ENCODE assay signal across 8 cellular contexts in the genomic region with DNA sequence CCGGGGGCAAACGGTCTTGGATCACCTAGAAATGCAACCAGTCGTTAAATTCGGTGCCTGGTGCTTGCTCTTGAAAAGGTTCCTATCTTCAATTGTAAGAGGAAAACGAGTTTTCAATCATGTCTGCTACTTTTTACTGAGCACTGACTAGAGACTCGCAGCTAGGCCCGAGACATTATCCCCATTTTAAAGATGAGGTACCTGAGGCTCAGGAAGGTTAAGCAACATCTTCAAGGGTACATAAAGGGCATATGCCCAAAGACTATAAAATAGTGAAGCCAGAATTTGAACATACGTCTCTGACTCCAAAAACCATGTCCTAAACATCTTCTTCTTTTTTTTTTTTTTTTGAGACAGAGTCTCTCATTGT. TPM values are rescaled to one million over a fixed set of nuclear protein-coding genes. Genes with fewer than 3 reads are reported as not detected.
DNase-seq lines count a peak whose midpoint lies in the region; ATAC-seq, FAIRE-seq and TF ChIP-seq lines count a peak whose summit lies in the region.

No MANE protein-coding gene starts in this region.

- H3K4me1 Mint-ChIP-seq in CD4-positive, alpha-beta T cell (ENCODE audit: low read depth), result peaks cover 37% of the 10 kb centered on the region

- no peak for TF ChIP-seq POLR2A in GM12891 (IDR thresholded peaks at IDR 0.05; ENCODE audit: low read depth, low read length)

- H2BK5ac ChIP-seq in neuronal stem cell (ENCODE audit: low read length), result no peak overlapping the region

- H3K79me2 ChIP-seq in OCI-LY1 (ENCODE audit: insufficient read depth, low read length), result peaks cover 39% of the 10 kb centered on the region

- intact Hi-C loops in CD4-positive, alpha-beta T cell (cut with DNase I, micrococcal nuclease), result loop anchor here (1.0 to 10.0 kb wide), 8 partner anchors 14 to 812 kb away; partner anchors contain the start of genes FBXO7 (in 2 of the 2), RFPL2 (in 1 of the 2), RTCB (in 1 of the 2) and YWHAH (in 1 of the 2)

- H4K8ac ChIP-seq in neuronal stem cell (ENCODE audit: low read depth, low read length), result peak overlapping the region; percentile 24

- H3K4me2 ChIP-seq in OCI-LY1 (ENCODE audit: low read length) (peak overlapping the region; percentile 93), neuronal stem cell (ENCODE audit: insufficient read depth, low read length, poor library complexity, severe bottlenecking) (peak overlapping the region; percentile 63)

- no peak overlapping the region for H2BK15ac ChIP-seq in neuronal stem cell (ENCODE audit: low read length)

- DNase-seq in CD4-positive, alpha-beta T cell, result no peak
- DNase-seq in neuronal stem cell (ENCODE audit: low spot score) (no peak), GM12891 (ENCODE audit: insufficient read length, low spot score) (no peak), NCI-H446 treated with DMSO at 0.1 percent for 48 hours (lab: John Stamatoyannopoulos, UW) (no peak), NCI-H510A (lab: John Stamatoyannopoulos, UW) (no peak), NCI-H345 treated with DMSO at 0.1 percent for 48 hours (lab: John Stamatoyannopoulos, UW; ENCODE audit: unreplicated experiment) (no peak)

- no peak overlapping the region for H2AFZ ChIP-seq in OCI-LY1 (ENCODE audit: low read length)
- H2AFZ ChIP-seq in neuronal stem cell (ENCODE audit: low read length), result peak overlapping the region; percentile 94

- H3K4me3 ChIP-seq in OCI-LY1 (ENCODE audit: low read depth, low read length, poor library complexity, severe bottlenecking) (peak overlapping the region; percentile 84), endocrine pancreas (ENCODE audit: control insufficient read depth, insufficient read depth, low read length) (peak overlapping the region; percentile 95), neuronal stem cell (ENCODE audit: low read length in 2 of 2) (peak overlapping the region in 1 of 2 donors; percentile 67)

- H3K18ac ChIP-seq in neuronal stem cell (ENCODE audit: low read length), result peak overlapping the region; percentile 84

- no peak overlapping the region for H2BK12ac ChIP-seq in neuronal stem cell (ENCODE audit: low read length)

- H3K36me3 ChIP-seq in OCI-LY1 (ENCODE audit: insufficient read depth, low read length) (no peaks in the 10 kb centered on the region; the same call in 1 of the 2 replicates), endocrine pancreas (ENCODE audit: control insufficient read depth, insufficient read depth, low read length) (no peaks in the 10 kb centered on the region), neuronal stem cell (replicated peaks in 1 of 2; ENCODE audit: control insufficient read depth in 2 of 2, insufficient read depth in 2 of 2, low read length in 2 of 2) (no peaks in the 10 kb centered on the region)

- H2BK120ac ChIP-seq in neuronal stem cell (ENCODE audit: low read depth, low read length), result no peak overlapping the region

- peak overlapping the region; percentile 62 for H3K27ac ChIP-seq in CD4-positive, alpha-beta T cell (ENCODE audit: low read depth, low read length)
- H3K27ac ChIP-seq in OCI-LY1 (ENCODE audit: low read depth, low read length, poor library complexity, severe bottlenecking) (peak overlapping the region; percentile 82), neuronal stem cell (replicated peaks; ENCODE audit: low read length) (no peak overlapping the region)

- FAIRE-seq in GM12891 (lab: Jason Lieb, UNC), result no peak

- no peak overlapping the region for H3K23ac ChIP-seq in neuronal stem cell (ENCODE audit: low read depth, low read length, poor library complexity)

- H4K20me1 ChIP-seq in OCI-LY1 (ENCODE audit: insufficient read depth, low read length), result no peaks in the 10 kb centered on the region

- CTCF ChIA-PET in CD4-positive, alpha-beta T cell (lab: Charles Lee), result interaction anchor here (0.6 to 2.5 kb wide), 3 partner anchors 14 to 308 kb away, joined by 3 to 7 read pairs (median 6); no protein-coding TSS in a partner anchor

- no CpG with 5 or more reads among the region's 8 CpGs for WGBS in neuronal stem cell (ENCODE audit: extremely low coverage in 2 of 2, insufficient read length in 2 of 2, insufficient replicate concordance in 1 of 2), 2 donors

- no peak for ATAC-seq in CD4-positive, alpha-beta T cell (ENCODE audit: poor library complexity)

- H3K4ac ChIP-seq in neuronal stem cell (ENCODE audit: low read length), result no peak overlapping the region

- peak overlapping the region; percentile 99 for H3K4me3 Mint-ChIP-seq in CD4-positive, alpha-beta T cell

- TF ChIP-seq CTCF in CD4-positive, alpha-beta T cell (IDR thresholded peaks at IDR 0.05), result no peak
- TF ChIP-seq CTCF in OCI-LY1 (IDR thresholded peaks at IDR 0.05; ENCODE audit: low read length), result no peak

- no peaks in the 10 kb centered on the region for H3K27me3 Mint-ChIP-seq in CD4-positive, alpha-beta T cell

- H3K36me3 Mint-ChIP-seq in CD4-positive, alpha-beta T cell (ENCODE audit: low read depth), result peaks cover 24% of the 10 kb centered on the region

- POLR2A ChIA-PET in CD4-positive, alpha-beta T cell (lab: Charles Lee), result interaction anchor here (0.7 to 2.6 kb wide), 20 partner anchors 9 to 373 kb away, joined by 3 to 75 read pairs (median 6); partner anchors contain the start of genes DEPDC5, PATZ1, PIK3IP1 and SFI1

- H3K9me3 ChIP-seq in CD4-positive, alpha-beta T cell (ENCODE audit: control insufficient read depth, low read length), result no peaks in the 10 kb centered on the region
- H3K9me3 ChIP-seq in OCI-LY1 (ENCODE audit: low read length) (no peaks in the 10 kb centered on the region), endocrine pancreas (ENCODE audit: control insufficient read depth, low read length) (no peaks in the 10 kb centered on the region), neuronal stem cell (replicated peaks in 1 of 2; ENCODE audit: control insufficient read depth in 2 of 2, insufficient read depth in 1 of 2, low read depth in 1 of 2, low read length in 2 of 2) (no peaks in the 10 kb centered on the region)

- H3K9ac ChIP-seq in OCI-LY1 (ENCODE audit: low read length), result peak overlapping the region; percentile 73
- peak overlapping the region; percentile 97 for H3K9ac ChIP-seq in endocrine pancreas (ENCODE audit: control insufficient read depth, insufficient read depth, low read length)
- H3K9ac ChIP-seq in neuronal stem cell (ENCODE audit: low read depth, low read length, poor library complexity), result no peak overlapping the region

- no peaks in the 10 kb centered on the region for H3K9me3 Mint-ChIP-seq in CD4-positive, alpha-beta T cell

- H3K9me2 ChIP-seq in OCI-LY1 (ENCODE audit: low read depth, low read length), result no peaks in the 10 kb centered on the region

- no peaks in the 10 kb centered on the region for H3K27me3 ChIP-seq in CD4-positive, alpha-beta T cell (ENCODE audit: control insufficient read depth, insufficient read depth, low read length)
- H3K27me3 ChIP-seq in OCI-LY1 (ENCODE audit: insufficient read depth, low read length) (no peaks in the 10 kb centered on the region), endocrine pancreas (ENCODE audit: control insufficient read depth, insufficient read depth, low read length) (no peaks in the 10 kb centered on the region), neuronal stem cell (ENCODE audit: control insufficient read depth in 3 of 3, insufficient read depth in 3 of 3, low read depth in 1 of 3, low read length in 3 of 3) (no peaks in the 10 kb centered on the region)

- no peak overlapping the region for H4K91ac ChIP-seq in neuronal stem cell (ENCODE audit: low read depth, low read length, poor library complexity)

- H3K4me1 ChIP-seq in OCI-LY1 (ENCODE audit: insufficient read depth, low read length, severe bottlenecking) (peaks cover 34% of the 10 kb centered on the region), endocrine pancreas (ENCODE audit: control insufficient read depth, insufficient read depth, low read length) (no peaks in the 10 kb centered on the region), neuronal stem cell (ENCODE audit: control insufficient read depth in 2 of 2, insufficient read depth in 1 of 2, low read depth in 1 of 2, low read length in 2 of 2) (peaks cover 2 to 4% of the 10 kb centered on the region in 2 donors)

- H3F3A ChIP-seq in OCI-LY1 (ENCODE audit: insufficient read depth, low read length), result no peaks in the 10 kb centered on the region; the same call in 1 of the 2 replicates

- H2AK5ac ChIP-seq in neuronal stem cell (ENCODE audit: low read depth, low read length), result no peak overlapping the region

- H3K14ac ChIP-seq in neuronal stem cell (ENCODE audit: low read length), result no peak overlapping the region

- peak overlapping the region; percentile 98 for H3K27ac Mint-ChIP-seq in CD4-positive, alpha-beta T cell

- H3K79me1 ChIP-seq in neuronal stem cell (ENCODE audit: low read depth, low read length), result peaks cover 5% of the 10 kb centered on the region

TF ChIP-seq in GM12891, 5 proteins besides CTCF, POLR2A, EP300 and RAD21:
- no peak for TF ChIP-seq POLR2AphosphoS5 (IDR thresholded peaks at IDR 0.05; ENCODE audit: low read depth, low read length)
TF ChIP-seq in GM12891: peak in this region for 0.

RNA-seq across cellular contexts. Expression of gene PISD, which starts 0.6 kb away (rescaled TPM):
- 10 to 100 TPM; 23.4 to 25.3 TPM for total RNA-seq in CD4-positive, alpha-beta T cell
- polyA plus RNA-seq in neuronal stem cell (2013, experiment 1 of 2), result 18.6 TPM
- 18.6 TPM for polyA plus RNA-seq in neuronal stem cell (2013, experiment 2 of 2)
- polyA plus RNA-seq in GM12891 (2012; ENCODE audit: low read depth, missing spikeins), result 29.0 TPM
